1 cellular context compared by ENCODE assay signal in the genomic region with DNA sequence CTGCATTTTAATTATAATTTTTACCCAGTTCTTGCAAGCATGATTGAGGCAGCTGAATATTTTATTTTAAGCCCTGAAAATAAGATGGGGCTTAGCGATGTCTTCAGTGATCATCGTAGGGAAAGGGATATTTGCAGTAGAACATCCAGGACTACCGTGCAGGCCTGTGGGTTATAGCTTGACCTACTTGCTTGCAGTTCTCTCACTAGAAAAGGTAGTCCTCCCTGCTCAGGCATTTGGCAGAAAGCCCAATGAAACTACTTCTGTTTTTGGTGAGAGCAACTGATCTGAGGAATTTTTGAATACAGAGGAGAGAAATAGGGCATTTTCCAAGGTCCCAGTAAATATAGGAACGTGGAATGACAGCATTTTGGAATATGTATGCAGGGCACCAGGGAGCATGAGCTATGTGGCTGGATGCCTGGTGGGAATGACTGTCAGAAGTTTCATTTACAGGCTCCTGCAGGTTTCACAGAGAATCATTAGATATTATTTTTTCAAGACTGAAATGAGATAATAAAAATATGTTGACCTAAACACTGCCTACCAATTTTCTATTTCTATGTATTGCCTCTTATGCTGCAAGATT.
TF ChIP-seq lines count a peak whose summit lies in the region.

No MANE protein-coding gene starts in this region.

TF ChIP-seq in WTC11, 78 proteins besides CTCF, POLR2A, EP300 and RAD21 (continued from another document):
- TF ChIP-seq, protein P1, sequence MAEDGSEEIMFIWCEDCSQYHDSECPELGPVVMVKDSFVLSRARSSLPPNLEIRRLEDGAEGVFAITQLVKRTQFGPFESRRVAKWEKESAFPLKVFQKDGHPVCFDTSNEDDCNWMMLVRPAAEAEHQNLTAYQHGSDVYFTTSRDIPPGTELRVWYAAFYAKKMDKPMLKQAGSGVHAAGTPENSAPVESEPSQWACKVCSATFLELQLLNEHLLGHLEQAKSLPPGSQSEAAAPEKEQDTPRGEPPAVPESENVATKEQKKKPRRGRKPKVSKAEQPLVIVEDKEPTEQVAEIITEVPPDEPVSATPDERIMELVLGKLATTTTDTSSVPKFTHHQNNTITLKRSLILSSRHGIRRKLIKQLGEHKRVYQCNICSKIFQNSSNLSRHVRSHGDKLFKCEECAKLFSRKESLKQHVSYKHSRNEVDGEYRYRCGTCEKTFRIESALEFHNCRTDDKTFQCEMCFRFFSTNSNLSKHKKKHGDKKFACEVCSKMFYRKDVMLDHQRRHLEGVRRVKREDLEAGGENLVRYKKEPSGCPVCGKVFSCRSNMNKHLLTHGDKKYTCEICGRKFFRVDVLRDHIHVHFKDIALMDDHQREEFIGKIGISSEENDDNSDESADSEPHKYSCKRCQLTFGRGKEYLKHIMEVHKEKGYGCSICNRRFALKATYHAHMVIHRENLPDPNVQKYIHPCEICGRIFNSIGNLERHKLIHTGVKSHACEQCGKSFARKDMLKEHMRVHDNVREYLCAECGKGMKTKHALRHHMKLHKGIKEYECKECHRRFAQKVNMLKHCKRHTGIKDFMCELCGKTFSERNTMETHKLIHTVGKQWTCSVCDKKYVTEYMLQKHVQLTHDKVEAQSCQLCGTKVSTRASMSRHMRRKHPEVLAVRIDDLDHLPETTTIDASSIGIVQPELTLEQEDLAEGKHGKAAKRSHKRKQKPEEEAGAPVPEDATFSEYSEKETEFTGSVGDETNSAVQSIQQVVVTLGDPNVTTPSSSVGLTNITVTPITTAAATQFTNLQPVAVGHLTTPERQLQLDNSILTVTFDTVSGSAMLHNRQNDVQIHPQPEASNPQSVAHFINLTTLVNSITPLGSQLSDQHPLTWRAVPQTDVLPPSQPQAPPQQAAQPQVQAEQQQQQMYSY (CRISPR knock-in tag; IDR thresholded peaks at IDR 0.05) = no peak
- TF ChIP-seq FOXJ3 (CRISPR knock-in tag; IDR thresholded peaks at IDR 0.05; ENCODE audit: borderline replicate concordance) (no peak), MXD4 (CRISPR knock-in tag; IDR thresholded peaks at IDR 0.05; ENCODE audit: borderline replicate concordance) (no peak), ZNF317 (CRISPR knock-in tag; IDR thresholded peaks at IDR 0.05; ENCODE audit: borderline replicate concordance, low read depth) (no peak), TEAD1 (CRISPR knock-in tag; IDR thresholded peaks at IDR 0.05) (no peak), ESRRA (CRISPR knock-in tag; IDR thresholded peaks at IDR 0.05; ENCODE audit: borderline replicate concordance) (no peak)
- TF ChIP-seq, protein P2, sequence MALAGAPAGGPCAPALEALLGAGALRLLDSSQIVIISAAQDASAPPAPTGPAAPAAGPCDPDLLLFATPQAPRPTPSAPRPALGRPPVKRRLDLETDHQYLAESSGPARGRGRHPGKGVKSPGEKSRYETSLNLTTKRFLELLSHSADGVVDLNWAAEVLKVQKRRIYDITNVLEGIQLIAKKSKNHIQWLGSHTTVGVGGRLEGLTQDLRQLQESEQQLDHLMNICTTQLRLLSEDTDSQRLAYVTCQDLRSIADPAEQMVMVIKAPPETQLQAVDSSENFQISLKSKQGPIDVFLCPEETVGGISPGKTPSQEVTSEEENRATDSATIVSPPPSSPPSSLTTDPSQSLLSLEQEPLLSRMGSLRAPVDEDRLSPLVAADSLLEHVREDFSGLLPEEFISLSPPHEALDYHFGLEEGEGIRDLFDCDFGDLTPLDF (CRISPR knock-in tag; IDR thresholded peaks at IDR 0.05) = no peak
- TF ChIP-seq, protein P3, sequence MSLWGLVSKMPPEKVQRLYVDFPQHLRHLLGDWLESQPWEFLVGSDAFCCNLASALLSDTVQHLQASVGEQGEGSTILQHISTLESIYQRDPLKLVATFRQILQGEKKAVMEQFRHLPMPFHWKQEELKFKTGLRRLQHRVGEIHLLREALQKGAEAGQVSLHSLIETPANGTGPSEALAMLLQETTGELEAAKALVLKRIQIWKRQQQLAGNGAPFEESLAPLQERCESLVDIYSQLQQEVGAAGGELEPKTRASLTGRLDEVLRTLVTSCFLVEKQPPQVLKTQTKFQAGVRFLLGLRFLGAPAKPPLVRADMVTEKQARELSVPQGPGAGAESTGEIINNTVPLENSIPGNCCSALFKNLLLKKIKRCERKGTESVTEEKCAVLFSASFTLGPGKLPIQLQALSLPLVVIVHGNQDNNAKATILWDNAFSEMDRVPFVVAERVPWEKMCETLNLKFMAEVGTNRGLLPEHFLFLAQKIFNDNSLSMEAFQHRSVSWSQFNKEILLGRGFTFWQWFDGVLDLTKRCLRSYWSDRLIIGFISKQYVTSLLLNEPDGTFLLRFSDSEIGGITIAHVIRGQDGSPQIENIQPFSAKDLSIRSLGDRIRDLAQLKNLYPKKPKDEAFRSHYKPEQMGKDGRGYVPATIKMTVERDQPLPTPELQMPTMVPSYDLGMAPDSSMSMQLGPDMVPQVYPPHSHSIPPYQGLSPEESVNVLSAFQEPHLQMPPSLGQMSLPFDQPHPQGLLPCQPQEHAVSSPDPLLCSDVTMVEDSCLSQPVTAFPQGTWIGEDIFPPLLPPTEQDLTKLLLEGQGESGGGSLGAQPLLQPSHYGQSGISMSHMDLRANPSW (CRISPR knock-in tag; conservative IDR thresholded peaks at IDR 0.05; ENCODE audit: low read depth) = no peak
